1 cellular context compared by ENCODE assay signal in genomic region chr1:110454328-110454727, GRCh38.
TF ChIP-seq lines count a peak whose summit lies in the region.

No MANE protein-coding gene starts in this region.

TF ChIP-seq in GM23338, 12 proteins besides CTCF, POLR2A, EP300 and RAD21 (continued from another document):
- no peak for TF ChIP-seq STAT1 (IDR thresholded peaks at IDR 0.05; ENCODE audit: unreplicated experiment)
- no peak for TF ChIP-seq ZNF114 (CRISPR knock-in tag; IDR thresholded peaks at IDR 0.05)
- no peak for TF ChIP-seq POLR2AphosphoS5 (IDR thresholded peaks at IDR 0.05; ENCODE audit: low read depth)
